8 cellular contexts compared by ENCODE assay signal in the genomic region with DNA sequence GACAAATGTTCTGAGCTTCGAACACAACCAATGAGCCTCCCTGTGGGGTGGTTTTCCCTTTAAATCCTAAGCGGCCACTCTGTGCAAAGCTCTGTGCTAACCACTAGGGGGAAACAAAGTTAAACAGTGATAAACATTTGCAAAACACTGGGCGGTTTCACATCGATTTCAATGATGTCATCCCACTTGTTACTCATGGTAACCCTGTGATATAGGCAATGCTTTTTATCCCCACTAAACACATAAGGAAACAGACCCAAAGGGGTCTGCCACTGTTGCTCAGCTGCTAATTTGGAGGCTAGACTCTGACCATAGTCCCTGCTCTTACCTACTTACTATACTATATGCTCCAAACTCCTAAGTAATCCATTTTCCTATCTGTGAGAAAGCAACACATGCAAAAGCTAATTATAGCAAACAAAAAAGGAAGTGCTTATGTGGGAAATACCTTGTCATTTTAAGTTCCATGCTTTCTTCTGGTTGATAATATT. TPM values are rescaled to one million over a fixed set of nuclear protein-coding genes. Genes with fewer than 3 reads are reported as not detected.
A peak's percentile ranks its signal among the peaks of the same experiment; 100 is the strongest.
DNase-seq lines count a peak whose midpoint lies in the region; ATAC-seq and TF ChIP-seq lines count a peak whose summit lies in the region.

No MANE protein-coding gene starts in this region.

- H3K4me3 Mint-ChIP-seq in T-helper 17 cell, result no peak overlapping the region

- H3K27me3 Mint-ChIP-seq in T-helper 17 cell, result peaks cover 20% of the 10 kb centered on the region

- DNase-seq in AG20443 (ENCODE audit: low spot score) (peak; percentile 91), NCI-H1694 (lab: John Stamatoyannopoulos, UW) (peak; percentile 46), T-helper 17 cell (peak in 1 of 3 donors; percentile 9), cardiac fibroblast (ENCODE audit: low read depth in 2 of 2) (peak; percentile 88 to 93), kidney tubule cell (ENCODE audit: low spot score) (peak; percentile 88)
- peak; percentile 26 to 36 (median 32) for DNase-seq in stimulated activated CD4-positive, alpha-beta T cell treated with anti-CD3 and anti-CD28 coated beads, TNF-alpha, amount 100 ng/mL, for 48 hours (ENCODE audit: low read depth in 3 of 3)

- H3K4me1 Mint-ChIP-seq in T-helper 17 cell, result peaks cover 12% of the 10 kb centered on the region

- peak; percentile 92 for ATAC-seq in GM18858 (IDR thresholded peaks at IDR 0.05; ENCODE audit: unreplicated experiment)
- ATAC-seq in HG03025 (IDR thresholded peaks at IDR 0.05; ENCODE audit: low FRiP score, unreplicated experiment), result peak; percentile 57
- peak; percentile 92 for ATAC-seq in T-helper 17 cell

- no peak overlapping the region for H3K4me3 ChIP-seq in cardiac fibroblast (replicated peaks in 1 of 2; ENCODE audit: low read depth in 2 of 2, low read length in 2 of 2)

- peak; percentile 86 for TF ChIP-seq CTCF in cardiac fibroblast (IDR thresholded peaks at IDR 0.05; ENCODE audit: low read depth, low read length)

- H3K36me3 Mint-ChIP-seq in T-helper 17 cell (ENCODE audit: low read depth), result no peaks in the 10 kb centered on the region

- H3K9me3 ChIP-seq in T-helper 17 cell (ENCODE audit: control insufficient read depth, low read length, poor library complexity, severe bottlenecking), result no peaks in the 10 kb centered on the region

- peak overlapping the region; percentile 72 for H3K27ac Mint-ChIP-seq in T-helper 17 cell

RNA-seq across cellular contexts. Expression of gene PTPN3, which starts 57.3 kb away (rescaled TPM):
- not detected for total RNA-seq in T-helper 17 cell
